ENCODE assay signal across 24 cellular contexts in genomic region chr5:30337084-30337573, GRCh38.
DNase-seq lines count a peak whose midpoint lies in the region; FAIRE-seq and TF ChIP-seq lines count a peak whose summit lies in the region.
"Had no signal": no experiment of that assay in that cellular context is flagged by ENCODE, and none has a peak within 500 bp of the region (broad histone marks: within the 10 kb centered on the region; RNA-seq: fewer than 3 reads in every experiment).

No MANE protein-coding gene starts in this region.

- H2BK12ac ChIP-seq in H1 (ENCODE audit: low read depth, low read length) = no peak overlapping the region

- no peak for TF ChIP-seq CTCF in MCF 10A (IDR thresholded peaks at IDR 0.05; ENCODE audit: unreplicated experiment)
- TF ChIP-seq CTCF in mammary epithelial cell (conservative IDR thresholded peaks at IDR 0.05 in 1 of 2, IDR thresholded peaks at IDR 0.05 in 1 of 2; ENCODE audit: extremely low read depth in 1 of 2, insufficient read depth in 1 of 2, low read depth in 1 of 2, low read length in 2 of 2) = no peak
- TF ChIP-seq CTCF in OCI-LY3 (IDR thresholded peaks at IDR 0.05; ENCODE audit: low read depth, low read length) = no peak
- no peak for TF ChIP-seq CTCF in H1 (IDR thresholded peaks at IDR 0.05; ENCODE audit: control extremely low read depth in 1 of 3, insufficient read depth in 1 of 3, low read depth in 1 of 3, low read length in 3 of 3)
- TF ChIP-seq CTCF in transverse colon (IDR thresholded peaks at IDR 0.05) = no peak

- H3K23ac ChIP-seq in H1 (ENCODE audit: insufficient read length) = no peak overlapping the region

- no peaks in the 10 kb centered on the region for H4K20me1 ChIP-seq in mammary epithelial cell (ENCODE audit: insufficient read depth, low read length)
- no peaks in the 10 kb centered on the region for H4K20me1 ChIP-seq in OCI-LY3 (ENCODE audit: insufficient read depth, low read length)
- H4K20me1 ChIP-seq in H1 (replicated peaks in 1 of 2; ENCODE audit: control insufficient read depth in 1 of 2, insufficient read depth in 2 of 2, low read length in 2 of 2) = no peaks in the 10 kb centered on the region
- H4K20me1 ChIP-seq: BLaER1 had no signal

- H4K5ac ChIP-seq in H1 (ENCODE audit: insufficient read length, low read depth, low read length) = no peak overlapping the region

- CTCF ChIA-PET in MCF 10A (lab: Yijun Ruan, JAX) = no interaction called here
- CTCF ChIA-PET in mammary epithelial cell (lab: Charles Lee; ENCODE audit: low non-redundant PET) = no interaction called here
- CTCF ChIA-PET in H1 (lab: Charles Lee; ENCODE audit: partially characterized antibody) = interaction anchor here (0.6 kb wide), 1 partner anchor 49 kb away, joined by 3 read pairs; no protein-coding TSS in a partner anchor

- no peak overlapping the region for H4K8ac ChIP-seq in H1 (ENCODE audit: extremely low read depth, insufficient read depth, low read length)

- DNase-seq in MCF 10A (ENCODE audit: unreplicated experiment) (no peak), mammary epithelial cell (no peak), HTR-8/SVneo (ENCODE audit: insufficient read length, low spot score) (no peak), H1 (ENCODE audit: low read depth in 1 of 2, low spot score in 2 of 2) (no peak), transverse colon (no peak), H4 (ENCODE audit: low spot score) (no peak), NCI-H2107 treated with DMSO at 0.1 percent for 48 hours (lab: John Stamatoyannopoulos, UW; ENCODE audit: unreplicated experiment) (no peak)
- DNase-seq: CD4-positive, CD25-positive, alpha-beta regulatory T cell; CD8-positive, alpha-beta memory T cell; DMS 273 treated with DMSO at 0.1 percent for 48 hours; DMS79; EL; GDM1; H7; HCEC 1CT had no signal

- H3K4me1 Mint-ChIP-seq in MCF 10A (ENCODE audit: insufficient read depth, unreplicated experiment) = peaks cover 15% of the 10 kb centered on the region
- H3K4me1 Mint-ChIP-seq: B cell; CD4-positive, CD25-positive, alpha-beta regulatory T cell; CD8-positive, alpha-beta memory T cell; GM23338 had no signal

- no peaks in the 10 kb centered on the region for H3K27me3 ChIP-seq in mammary epithelial cell (ENCODE audit: insufficient read depth, low read length)
- no peaks in the 10 kb centered on the region for H3K27me3 ChIP-seq in OCI-LY3 (ENCODE audit: low read depth, low read length)
- H3K27me3 ChIP-seq in H1 (replicated peaks in 1 of 4; ENCODE audit: control insufficient read depth in 3 of 4, extremely low read depth in 1 of 4, insufficient read depth in 3 of 4, low read length in 3 of 4) = no peaks in the 10 kb centered on the region
- no peaks in the 10 kb centered on the region for H3K27me3 ChIP-seq in transverse colon
- H3K27me3 ChIP-seq: BLaER1 had no signal

- H3K9me3 Mint-ChIP-seq in MCF 10A (ENCODE audit: unreplicated experiment) = no peaks in the 10 kb centered on the region
- H3K9me3 Mint-ChIP-seq: GM23338 had no signal

- H3K79me2 ChIP-seq in mammary epithelial cell (ENCODE audit: insufficient read depth, low read length) (no peaks in the 10 kb centered on the region), OCI-LY3 (ENCODE audit: low read length) (no peaks in the 10 kb centered on the region), H1 (ENCODE audit: control insufficient read depth in 1 of 2, insufficient read depth in 2 of 2, low read length in 2 of 2) (no peaks in the 10 kb centered on the region)

- H3K9ac ChIP-seq in mammary epithelial cell (ENCODE audit: insufficient read depth, low read length) (no peak overlapping the region), OCI-LY3 (ENCODE audit: low read length) (peak overlapping the region; percentile 25), H1 (replicated peaks in 1 of 4; ENCODE audit: extremely low read depth in 1 of 4, low read depth in 3 of 4, low read length in 3 of 4) (no peak overlapping the region; a peak in 1 of 7 replicates)
- H3K9ac ChIP-seq: BLaER1 had no signal

- H3K4me3 Mint-ChIP-seq in MCF 10A (ENCODE audit: unreplicated experiment) = peak overlapping the region; percentile 11
- H3K4me3 Mint-ChIP-seq: B cell; CD4-positive, CD25-positive, alpha-beta regulatory T cell; CD8-positive, alpha-beta memory T cell; GM23338 had no signal

- no peak overlapping the region for H3K14ac ChIP-seq in H1 (ENCODE audit: insufficient read length)

- H2AK5ac ChIP-seq in H1 (ENCODE audit: low read depth, low read length) = no peak overlapping the region

- TF ChIP-seq EP300 in H1 (IDR thresholded peaks at IDR 0.05; ENCODE audit: borderline replicate concordance in 1 of 2, low read depth in 2 of 2, low read length in 2 of 2) (no peak), transverse colon (IDR thresholded peaks at IDR 0.05; ENCODE audit: low read depth) (no peak)

- no peak overlapping the region for H2BK120ac ChIP-seq in H1 (replicated peaks; ENCODE audit: low read depth, low read length)

- FAIRE-seq in HTR-8/SVneo (lab: Jason Lieb, UNC) (peak; percentile 67), H1 (lab: Jason Lieb, UNC) (no peak)
- FAIRE-seq: D721Med, GM12892, GM19239 had no signal

- H3K27me3 Mint-ChIP-seq in MCF 10A (ENCODE audit: insufficient read depth, unreplicated experiment) = no peaks in the 10 kb centered on the region
- H3K27me3 Mint-ChIP-seq: B cell; CD4-positive, CD25-positive, alpha-beta regulatory T cell; CD8-positive, alpha-beta memory T cell had no signal

- no peaks in the 10 kb centered on the region for H3K79me1 ChIP-seq in H1 (ENCODE audit: low read depth, low read length)

- no peak overlapping the region for H2BK5ac ChIP-seq in H1 (ENCODE audit: low read depth, low read length)

- BruUV-seq in MCF 10A (replicated peaks; lab: Mats Ljungman, UMichigan) = no TSS peak
- no TSS peak for BruUV-seq in mammary epithelial cell (replicated peaks; lab: Mats Ljungman, UMichigan)

- peak overlapping the region; percentile 57 for H3K27ac Mint-ChIP-seq in MCF 10A (ENCODE audit: low read depth, unreplicated experiment)
- H3K27ac Mint-ChIP-seq: B cell; CD4-positive, CD25-positive, alpha-beta regulatory T cell; CD8-positive, alpha-beta memory T cell; GM23338 had no signal

- H3K4me3 ChIP-seq in mammary epithelial cell (replicated peaks in 1 of 3; ENCODE audit: insufficient read depth in 1 of 3, low read depth in 2 of 3, low read length in 3 of 3) (no peak overlapping the region), OCI-LY3 (ENCODE audit: low read length) (peak overlapping the region; percentile 58), H1 (ENCODE audit: extremely low read depth in 1 of 4, insufficient read depth in 2 of 4, low read depth in 3 of 4, low read length in 4 of 4) (no peak overlapping the region), transverse colon (no peak overlapping the region)
- H3K4me3 ChIP-seq: BLaER1, GM23338 had no signal

- TF ChIP-seq POLR2A in H1 (IDR thresholded peaks at IDR 0.05; ENCODE audit: control extremely low read depth in 1 of 2, low read depth in 2 of 2, low read length in 2 of 2) = no peak
- TF ChIP-seq POLR2A in transverse colon (IDR thresholded peaks at IDR 0.05) = no peak

- H3K36me3 Mint-ChIP-seq in MCF 10A (ENCODE audit: insufficient read depth, unreplicated experiment) = no peaks in the 10 kb centered on the region
- H3K36me3 Mint-ChIP-seq: CD4-positive, CD25-positive, alpha-beta regulatory T cell; CD8-positive, alpha-beta memory T cell had no signal

- WGBS in mammary epithelial cell (ENCODE audit: low coverage, missing lambda C conversion rate) = 91% methylated on average over 5 of the region's 5 CpGs
- WGBS in H1 (ENCODE audit: extremely low coverage in 1 of 2, insufficient coverage in 1 of 2, insufficient read length in 1 of 2, insufficient replicate concordance in 2 of 2, low coverage in 1 of 2, low lambda C conversion rate in 2 of 2, missing lambda C conversion rate in 1 of 2), 2 experiments = 94% methylated on average over 5 of the region's 5 CpGs; no CpG with 5 or more reads in 1 of the 2 experiments
- WGBS in transverse colon (ENCODE audit: low coverage in 1 of 2), 2 donors = 88 to 100% methylated on average over 1 to 5 of the region's 5 CpGs

- H3K4me1 ChIP-seq in mammary epithelial cell (ENCODE audit: insufficient read depth, low read length) (no peaks in the 10 kb centered on the region), OCI-LY3 (ENCODE audit: low read length) (peaks cover 18% of the 10 kb centered on the region; the same call in 1 of the 2 replicates), H1 (replicated peaks in 1 of 4; ENCODE audit: control insufficient read depth in 3 of 4, insufficient read depth in 4 of 4, low read length in 3 of 4) (no peaks in the 10 kb centered on the region), transverse colon (no peaks in the 10 kb centered on the region)
- H3K4me1 ChIP-seq: BLaER1 had no signal

- H3K4me2 ChIP-seq in mammary epithelial cell (ENCODE audit: insufficient read depth, low read depth, low read length) (no peak overlapping the region), OCI-LY3 (ENCODE audit: low read length) (peak overlapping the region; percentile 66), H1 (ENCODE audit: insufficient read depth in 1 of 2, low read depth in 2 of 2, low read length in 2 of 2) (no peak overlapping the region)
- H3K4me2 ChIP-seq: BLaER1, GM23338 had no signal

- H2BK15ac ChIP-seq in H1 (ENCODE audit: low read length) = peak overlapping the region; percentile 18; the same call in 1 of the 2 replicates

- POLR2A ChIA-PET in MCF 10A (lab: Yijun Ruan, JAX) = interaction anchor here (0.7 kb wide), 1 partner anchor 1110 kb away, joined by 4 read pairs; no protein-coding TSS in a partner anchor
- POLR2A ChIA-PET in H1 (lab: Charles Lee; ENCODE audit: partially characterized antibody) = no interaction called here

- H2AFZ ChIP-seq in mammary epithelial cell (ENCODE audit: low read depth, low read length) (no peak overlapping the region), OCI-LY3 (ENCODE audit: low read depth, low read length) (peak overlapping the region; percentile 64), H1 (ENCODE audit: low read length) (no peak overlapping the region)
- H2AFZ ChIP-seq: GM23338 had no signal

- in situ Hi-C loops in mammary epithelial cell (cut with MboI; ENCODE audit: low sequenced_read_pairs in 2 of 2) (no loop called here), transverse colon (cut with MboI; ENCODE audit: low pct_ligation_motif_present in 1 of 4, low pct_unique_long_range_greater_than_20kb in 1 of 4, low sequenced_read_pairs in 3 of 4) (no loop called here)

- H3K23me2 ChIP-seq in H1 (ENCODE audit: low read depth, low read length) = no peaks in the 10 kb centered on the region

- H3K56ac ChIP-seq in H1 (replicated peaks; ENCODE audit: insufficient read length, low read depth, low read length) = no peak overlapping the region

- H3K4ac ChIP-seq in H1 (replicated peaks; ENCODE audit: insufficient read length, low read depth, low read length) = no peak overlapping the region

- no peak overlapping the region for H3K18ac ChIP-seq in H1 (ENCODE audit: extremely low read depth, low read length)

- no peak for TF ChIP-seq RAD21 in H1 (IDR thresholded peaks at IDR 0.05 in 1 of 2, conservative IDR thresholded peaks at IDR 0.05 in 1 of 2; ENCODE audit: low read depth in 2 of 2, low read length in 2 of 2)

- no peak overlapping the region for H4K91ac ChIP-seq in H1 (replicated peaks; ENCODE audit: insufficient read length, low read length)

- H3K9me3 ChIP-seq in mammary epithelial cell (replicated peaks; ENCODE audit: insufficient read depth, low read length) (no peaks in the 10 kb centered on the region), OCI-LY3 (ENCODE audit: insufficient read depth, low read length) (no peaks in the 10 kb centered on the region), H1 (ENCODE audit: insufficient read depth in 2 of 2, low read depth in 1 of 2, low read length in 1 of 2) (no peaks in the 10 kb centered on the region), transverse colon (no peaks in the 10 kb centered on the region)
- H3K9me3 ChIP-seq: BLaER1 had no signal

- H3K27ac ChIP-seq in mammary epithelial cell (ENCODE audit: insufficient read depth, low read depth, low read length) = no peak overlapping the region
- H3K27ac ChIP-seq in OCI-LY3 (ENCODE audit: low read length) = peak overlapping the region; percentile 48; the same call in 1 of the 2 replicates
- no peak overlapping the region for H3K27ac ChIP-seq in H1 (ENCODE audit: low read depth, low read length)
- H3K27ac ChIP-seq in transverse colon = no peak overlapping the region
- H3K27ac ChIP-seq: 22Rv1, BLaER1, C4-2B had no signal

- dilution Hi-C loops in mammary epithelial cell (cut with HindIII; ENCODE audit: low sequenced_read_pairs) = no loop called here

- intact Hi-C loops in MCF 10A (cut with micrococcal nuclease) (no loop called here), mammary epithelial cell (cut with micrococcal nuclease) (no loop called here), transverse colon (cut with DNase I; ENCODE audit: low total_unique reads) (no loop called here)

- H3K36me3 ChIP-seq in mammary epithelial cell (ENCODE audit: insufficient read depth, low read length) (no peaks in the 10 kb centered on the region), OCI-LY3 (replicated peaks; ENCODE audit: low read depth, low read length) (no peaks in the 10 kb centered on the region), H1 (ENCODE audit: control insufficient read depth in 2 of 4, insufficient read depth in 4 of 4, low read length in 3 of 4) (no peaks in the 10 kb centered on the region), transverse colon (no peaks in the 10 kb centered on the region)
- H3K36me3 ChIP-seq: BLaER1 had no signal

- H2BK20ac ChIP-seq in H1 (ENCODE audit: low read length) = no peak overlapping the region
